Comparison of ENCODE assay signal across 28 cellular contexts in the genomic region with DNA sequence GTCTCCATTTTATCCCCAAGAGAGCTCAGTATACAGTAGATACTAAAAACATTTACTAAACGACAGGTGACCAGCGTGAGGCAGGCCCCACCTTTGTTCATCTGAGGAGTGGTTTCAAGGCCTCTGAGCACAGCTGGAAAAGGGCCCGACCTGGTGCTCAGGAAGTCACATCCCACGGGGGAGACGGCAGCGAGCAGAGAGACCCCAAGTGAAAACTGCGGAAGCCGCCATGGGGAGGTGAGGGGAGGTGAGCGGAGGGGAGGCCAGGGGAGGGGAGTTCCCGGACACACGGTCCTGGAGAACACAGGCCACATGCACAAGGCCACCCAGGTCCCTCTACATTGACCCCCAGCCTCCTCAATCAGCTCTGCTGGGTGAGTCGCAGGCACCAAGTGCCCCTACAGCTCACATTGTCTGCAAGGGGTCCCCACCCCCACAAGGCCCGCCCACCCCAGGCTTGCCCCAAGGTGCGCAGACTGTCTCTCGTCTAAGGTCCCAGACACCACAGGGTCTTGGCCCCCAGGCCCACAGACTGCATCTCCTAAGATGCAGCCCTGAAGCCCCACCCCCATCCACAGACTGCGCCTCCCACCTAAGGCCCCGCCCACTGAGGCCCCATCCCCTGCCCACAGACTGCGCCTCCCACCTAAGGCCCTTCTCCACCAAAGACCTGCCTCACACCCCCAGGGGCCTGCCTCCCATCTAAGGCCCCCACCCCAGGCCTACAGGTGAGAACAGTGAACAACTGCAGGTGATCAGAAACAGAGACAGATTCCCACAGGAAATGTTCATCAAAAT. TPM values are rescaled to one million over a fixed set of nuclear protein-coding genes. Genes with fewer than 3 reads are reported as not detected.
DNase-seq lines count a peak whose midpoint lies in the region; ATAC-seq, FAIRE-seq and TF ChIP-seq lines count a peak whose summit lies in the region.
"Had no signal": no experiment of that assay in that cellular context is flagged by ENCODE, and none has a peak within 500 bp of the region (broad histone marks: within the 10 kb centered on the region; RNA-seq: fewer than 3 reads in every experiment).

No MANE protein-coding gene starts in this region.

- no peak overlapping the region for H2AK5ac ChIP-seq in neuronal stem cell (ENCODE audit: low read depth, low read length)

- H3K4me1 Mint-ChIP-seq in GM23338, result peaks cover 14% of the 10 kb centered on the region
- H3K4me1 Mint-ChIP-seq: CD14-positive monocyte; CD8-positive, alpha-beta memory T cell; IgD-negative memory B cell had no signal

- H3K36me3 Mint-ChIP-seq in GM23338 (ENCODE audit: low read depth), result no peaks in the 10 kb centered on the region
- H3K36me3 Mint-ChIP-seq: CD14-positive monocyte; CD8-positive, alpha-beta memory T cell; IgD-negative memory B cell had no signal

- intact Hi-C loops in GM12878 (cut with micrococcal nuclease; ENCODE audit: unreplicated experiment), result no loop called here

- RAD21 ChIA-PET in GM12878 (lab: Charles Lee; ENCODE audit: unreplicated experiment), result interaction anchor here (1.6 kb wide), 1 partner anchor 15 kb away, joined by 3 read pairs; no protein-coding TSS in a partner anchor

- no peak overlapping the region for H3K4ac ChIP-seq in neuronal stem cell (ENCODE audit: low read length)

- H3K79me2 ChIP-seq in GM23338 (replicated peaks; ENCODE audit: insufficient read depth) (0 out of 2 replicates have a peak, but pooled peaks cover 4% of the 10 kb centered on the region), GM12878 (ENCODE audit: control insufficient read depth, insufficient read depth, low read length) (no peaks in the 10 kb centered on the region)

- H2BK5ac ChIP-seq in neuronal stem cell (ENCODE audit: low read length), result no peak overlapping the region

- TF ChIP-seq EP300 in GM12878 (IDR thresholded peaks at IDR 0.05; ENCODE audit: borderline replicate concordance in 1 of 2, control insufficient read depth in 1 of 2, low read depth in 2 of 2, low read length in 2 of 2), result no peak

- no peak for TF ChIP-seq RAD21 in GM12878 (IDR thresholded peaks at IDR 0.05; ENCODE audit: insufficient read depth, low read depth, low read length)

- H3K9ac ChIP-seq in GM12878 (ENCODE audit: control insufficient read depth, insufficient read depth, low read length), result no peak overlapping the region
- H3K9ac ChIP-seq in neuronal stem cell (ENCODE audit: low read depth, low read length, poor library complexity), result peak overlapping the region; percentile 35
- H3K9ac ChIP-seq: KMS-11 had no signal

- no peak overlapping the region for H4K8ac ChIP-seq in neuronal stem cell (ENCODE audit: low read depth, low read length)

- H4K20me1 ChIP-seq in GM23338 (replicated peaks; ENCODE audit: insufficient read depth), result 0 out of 2 replicates have a peak, but pooled peaks cover 5% of the 10 kb centered on the region
- H4K20me1 ChIP-seq in GM12878 (ENCODE audit: control insufficient read depth, insufficient read depth), result no peaks in the 10 kb centered on the region

- H3K36me3 ChIP-seq in GM23338 (ENCODE audit: insufficient read depth) (no peaks in the 10 kb centered on the region), GM12878 (ENCODE audit: control insufficient read depth in 2 of 2, insufficient read depth in 2 of 2, low read length in 1 of 2) (no peaks in the 10 kb centered on the region), neuronal stem cell (replicated peaks in 1 of 2; ENCODE audit: control insufficient read depth in 2 of 2, insufficient read depth in 2 of 2, low read length in 2 of 2) (peaks cover 3 to 18% of the 10 kb centered on the region in 2 donors)
- H3K36me3 ChIP-seq: SJSA1 had no signal

- H3K9me3 Mint-ChIP-seq in GM23338, result no peaks in the 10 kb centered on the region; the same call in 2 of the 3 replicates
- H3K9me3 Mint-ChIP-seq: CD14-positive monocyte; CD8-positive, alpha-beta memory T cell; HFFc6 had no signal

- H2BK15ac ChIP-seq in neuronal stem cell (ENCODE audit: low read length), result no peak overlapping the region

- H3K9me2 ChIP-seq in GM23338 (ENCODE audit: insufficient read depth), result no peaks in the 10 kb centered on the region

- no peak for TF ChIP-seq CTCF in GM23338 (conservative IDR thresholded peaks at IDR 0.05; ENCODE audit: low read depth in 2 of 2)
- no peak for TF ChIP-seq CTCF in GM12878 (IDR thresholded peaks at IDR 0.05 in 2 of 3, conservative IDR thresholded peaks at IDR 0.05 in 1 of 3; ENCODE audit: control insufficient read depth in 2 of 3, extremely low read depth in 1 of 3, insufficient read depth in 1 of 3, low read depth in 3 of 3, low read length in 3 of 3)

- H2BK120ac ChIP-seq in neuronal stem cell (ENCODE audit: low read depth, low read length), result no peak overlapping the region

- H4K91ac ChIP-seq in neuronal stem cell (ENCODE audit: low read depth, low read length, poor library complexity), result no peak overlapping the region

- H3K27ac Mint-ChIP-seq in GM23338, result no peak overlapping the region
- H3K27ac Mint-ChIP-seq: CD14-positive monocyte, HFFc6, IgD-negative memory B cell had no signal

- ATAC-seq in GM23338, result peak; percentile 73
- ATAC-seq in GM12878, result no peak
- ATAC-seq in GM18870 (IDR thresholded peaks at IDR 0.05; ENCODE audit: unreplicated experiment), result no peak

- no peaks in the 10 kb centered on the region for H3F3A ChIP-seq in GM23338 (replicated peaks; ENCODE audit: low read depth)

- in situ Hi-C loops in GM12878 (cut with MboI), result no loop called here

- DNase-seq in AG20443 (ENCODE audit: low spot score) (peak; percentile 5), GM23338 (ENCODE audit: low spot score) (no peak), GM12878 (ENCODE audit: low read depth, low spot score) (no peak), neuronal stem cell (ENCODE audit: low spot score) (no peak), HT-29 (ENCODE audit: low spot score) (no peak), OCI-M2 (lab: John Stamatoyannopoulos, UW; ENCODE audit: unreplicated experiment) (no peak)
- DNase-seq: CD8-positive, alpha-beta memory T cell; DMS 273 treated with DMSO at 0.1 percent for 48 hours; DMS79; EL; GDM1; HFFc6; NCI-H1048; NCI-H1417; NCI-H1694; NCI-H2081; NCI-H2227 treated with DMSO at 0.1 percent for 48 hours; NCI-H526 treated with DMSO at 0.1 percent for 48 hours; Right ventricle myocardium superior; RPMI8226 had no signal

- no peak overlapping the region for H3K14ac ChIP-seq in neuronal stem cell (ENCODE audit: low read length)

- H3K27me3 Mint-ChIP-seq in GM23338 (ENCODE audit: insufficient read depth, low read depth, poor library complexity), result peaks cover 5% of the 10 kb centered on the region

- WGBS in GM12878 (ENCODE audit: insufficient coverage, insufficient replicate concordance, low lambda C conversion rate, missing lambda C conversion rate), result 32% methylated on average over 12 of the region's 18 CpGs
- WGBS in neuronal stem cell (ENCODE audit: extremely low coverage in 2 of 2, insufficient read length in 2 of 2, insufficient replicate concordance in 1 of 2), 2 donors, result no CpG with 5 or more reads among the region's 18 CpGs

- TF ChIP-seq POLR2A in GM12878 (IDR thresholded peaks at IDR 0.05; ENCODE audit: low read depth, low read length), result no peak

- H3K27me3 ChIP-seq in GM23338 (ENCODE audit: insufficient read depth) (no peaks in the 10 kb centered on the region), GM12878 (replicated peaks in 1 of 2; ENCODE audit: control insufficient read depth in 2 of 2, insufficient read depth in 2 of 2, low read length in 1 of 2) (peaks cover 0 to 6% of the 10 kb centered on the region in 2 experiments; a peak in 1 of 4 replicates), neuronal stem cell (ENCODE audit: control insufficient read depth in 3 of 3, insufficient read depth in 3 of 3, low read depth in 1 of 3, low read length in 3 of 3) (no peaks in the 10 kb centered on the region)
- H3K27me3 ChIP-seq: SJSA1 had no signal

- no peak overlapping the region for H2BK12ac ChIP-seq in neuronal stem cell (ENCODE audit: low read length)

- POLR2A ChIA-PET in GM12878 (lab: Charles Lee), result interaction anchor here (0.7 to 1.4 kb wide), 2 partner anchors 13 to 26 kb away, joined by 3 to 5 read pairs; no protein-coding TSS in a partner anchor

- FAIRE-seq in GM12878 (lab: Jason Lieb, UNC), result no peak
- FAIRE-seq: A204.1, GM12892, H54 had no signal

- H3K4me1 ChIP-seq in GM23338 (ENCODE audit: insufficient read depth) (peaks cover 9% of the 10 kb centered on the region), GM12878 (ENCODE audit: control insufficient read depth, insufficient read depth, low read length) (no peaks in the 10 kb centered on the region), neuronal stem cell (ENCODE audit: control insufficient read depth in 2 of 2, insufficient read depth in 1 of 2, low read depth in 1 of 2, low read length in 2 of 2) (peaks cover 0 to 6% of the 10 kb centered on the region in 2 donors)
- H3K4me1 ChIP-seq: SJSA1 had no signal

- H3K27ac ChIP-seq in GM23338 (ENCODE audit: low read depth) (no peak overlapping the region), GM12878 (ENCODE audit: control insufficient read depth, insufficient read depth) (no peak overlapping the region), neuronal stem cell (replicated peaks; ENCODE audit: low read length) (no peak overlapping the region)
- H3K27ac ChIP-seq: KMS-11, SJSA1 had no signal

- peaks cover 16% of the 10 kb centered on the region for H3K79me1 ChIP-seq in neuronal stem cell (ENCODE audit: low read depth, low read length)

- BruUV-seq in GM12878 (replicated peaks; lab: Mats Ljungman, UMichigan), result no TSS peak

- SMC1A ChIA-PET in GM12878 (lab: Charles Lee; ENCODE audit: uncharacterized antibody, unreplicated experiment), result interaction anchor here (0.6 to 0.7 kb wide), 2 partner anchors 11 to 25 kb away, joined by 3 to 4 read pairs; no protein-coding TSS in a partner anchor

- no peak overlapping the region for H3K23ac ChIP-seq in neuronal stem cell (ENCODE audit: low read depth, low read length, poor library complexity)

- H3K4me3 ChIP-seq in GM23338 (no peak overlapping the region), GM12878 (no peak overlapping the region), neuronal stem cell (ENCODE audit: low read length in 2 of 2) (no peak overlapping the region)
- H3K4me3 ChIP-seq: SJSA1 had no signal

- H2AFZ ChIP-seq in GM23338 (no peak overlapping the region), GM12878 (ENCODE audit: control insufficient read depth, low read depth, low read length) (no peak overlapping the region), neuronal stem cell (ENCODE audit: low read length) (no peak overlapping the region)

- no peak overlapping the region for H3K4me2 ChIP-seq in GM23338
- no peak overlapping the region for H3K4me2 ChIP-seq in GM12878 (ENCODE audit: control insufficient read depth, insufficient read depth)
- H3K4me2 ChIP-seq in neuronal stem cell (ENCODE audit: insufficient read depth, low read length, poor library complexity, severe bottlenecking), result no peak overlapping the region
- H3K4me2 ChIP-seq: KMS-11 had no signal

- H3K4me3 Mint-ChIP-seq in GM23338, result no peak overlapping the region
- H3K4me3 Mint-ChIP-seq: CD14-positive monocyte; CD8-positive, alpha-beta memory T cell; HFFc6; IgD-negative memory B cell had no signal

- H3K9me3 ChIP-seq in GM12878 (replicated peaks; ENCODE audit: control insufficient read depth, insufficient read depth, low read length) (no peaks in the 10 kb centered on the region; the same call in 2 of the 3 replicates), neuronal stem cell (replicated peaks in 1 of 2; ENCODE audit: control insufficient read depth in 2 of 2, insufficient read depth in 1 of 2, low read depth in 1 of 2, low read length in 2 of 2) (no peaks in the 10 kb centered on the region)
- H3K9me3 ChIP-seq: SJSA1 had no signal

- peak overlapping the region; percentile 19 for H3K18ac ChIP-seq in neuronal stem cell (ENCODE audit: low read length)

- CTCF ChIA-PET in GM12878 (lab: Yijun Ruan, JAX), result interaction anchor here (2.7 kb wide), 1 partner anchor 15 kb away, joined by 7 read pairs; no protein-coding TSS in a partner anchor

RNA-seq across cellular contexts. Expression of gene PARD6G, which starts 19.1 kb away (rescaled TPM):
- total RNA-seq in GM23338 (2014; rRNA removed; shearing (Covaris generic)), result 17.2 and 18.5 TPM in 2 replicates
- polyA plus RNA-seq in GM23338 (2016; fragmentation: Nextera tagmentation; extraction: Ambion mirVana), result 6.9 and 8.3 TPM in 2 replicates
- 0.12 and 0.17 TPM in 2 replicates for total RNA-seq in GM12878 (2013; cell fraction: nucleolus; rRNA removed)
- total RNA-seq in GM12878 (2014; rRNA removed), result 0.62 and 0.65 TPM in 2 replicates
- total RNA-seq in GM12878 (2014; rRNA removed; fragmentation: Illumina TruSeq; extraction: Trizol), result 0.40 and 0.55 TPM in 2 replicates
- 1.4 and 2.0 TPM in 2 replicates for total RNA-seq in GM12878 (2021)
- polyA plus RNA-seq in GM12878 (2011; ENCODE audit: low read depth), result 0.12 TPM
- 1.9 and 2.2 TPM in 2 replicates for polyA plus RNA-seq in GM12878 (2011; rRNA removed)
- polyA plus RNA-seq in GM12878 (2011; cell fraction: cytosol; rRNA removed), result 2.4 and 2.5 TPM in 2 replicates
- polyA plus RNA-seq in GM12878 (2011; cell fraction: nucleus; rRNA removed), result 1.2 and 1.7 TPM in 2 replicates
- polyA plus RNA-seq in GM12878 (2012), result 0.35 and 0.39 TPM in 2 replicates
- polyA plus RNA-seq in GM12878 (2014; fragmentation: Illumina TruSeq; extraction: Trizol), result 0.41 and 0.59 TPM in 2 replicates
- polyA plus RNA-seq in GM12878 (2014; fragmentation: Nextera tagmentation; extraction: Ambion mirVana), result under 1 TPM; 0.45 to 0.57 TPM
- 1.2 and 1.4 TPM in 2 replicates for polyA plus RNA-seq in GM12878 (2014; rRNA removed)
- 1 to 10 TPM in 1 of 2 experiments, under 1 TPM in 1; 0.20 to 1.3 TPM for polyA plus RNA-seq in GM12878 (2016; fragmentation: Nextera tagmentation; extraction: Ambion mirVana)
- polyA minus RNA-seq in GM12878 (2011; rRNA and poly(A)+ RNA removed), result 2.7 and 3.1 TPM in 2 replicates
- polyA minus RNA-seq in GM12878 (2011; cell fraction: cytosol; rRNA and poly(A)+ RNA removed), result 2.1 and 5.1 TPM in 2 replicates
- polyA minus RNA-seq in GM12878 (2011; cell fraction: nucleus; rRNA and poly(A)+ RNA removed), result 0.57 and 0.60 TPM in 2 replicates
- 24.1 TPM for polyA plus RNA-seq in neuronal stem cell (2013, experiment 1 of 2)
- polyA plus RNA-seq in neuronal stem cell (2013, experiment 2 of 2), result 23.1 TPM
- total RNA-seq in HT-29 (2014; rRNA removed; shearing (Covaris generic)), result 0.18 and 0.20 TPM in 2 replicates
- polyA plus RNA-seq: CD14-positive monocyte, IgD-negative memory B cell had no signal
